ENCODE assay signal across 27 cellular contexts in the genomic region with DNA sequence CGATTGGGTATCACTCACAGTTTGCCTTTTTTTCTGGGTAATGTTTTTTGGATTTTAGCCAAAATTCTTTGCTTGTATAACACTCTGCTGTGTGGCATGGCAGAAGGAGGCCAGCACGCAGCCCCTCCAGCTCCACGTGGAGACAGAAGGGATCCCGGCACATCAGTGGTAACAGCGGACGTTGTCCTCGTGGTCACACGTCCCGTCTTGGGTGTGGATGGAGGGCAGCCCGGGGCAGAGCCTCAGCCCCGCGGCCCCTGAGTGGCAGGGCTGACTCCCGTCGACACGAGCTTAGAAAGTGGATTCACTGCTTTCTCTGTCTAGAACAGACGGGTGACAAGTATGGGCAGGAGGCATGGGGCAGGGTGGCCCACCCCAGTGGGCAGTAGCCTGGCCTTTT.
"Had no signal": no experiment of that assay in that cellular context is flagged by ENCODE, and none has a peak within 500 bp of the region (broad histone marks: within the 10 kb centered on the region; RNA-seq: fewer than 3 reads in every experiment).

No MANE protein-coding gene starts in this region.

- H3K36me3 Mint-ChIP-seq: activated naive CD8-positive, alpha-beta T cell treated with anti-CD3 and anti-CD28 coated beads for 36 hours; natural killer cell treated with Interleukin-12 subunit alpha and Interleukin-12 subunit beta and Interleukin-15 and Interleukin-18, amount 100 ng/mL, for 72 hours; type B pancreatic cell had no signal

- H3K27ac ChIP-seq: adrenal gland, ascending aorta, cardiac muscle cell, coronary artery, gastroesophageal sphincter, hepatocyte, neutrophil, ovary, right lobe of liver, WERI-Rb-1 had no signal

- H3K27me3 Mint-ChIP-seq: activated CD4-positive, alpha-beta memory T cell treated with anti-CD3 and anti-CD28 coated beads, Interleukin-2, amount 10 ng/mL, durations not matched to agents 7 days and 5 days; activated CD4-positive, alpha-beta T cell treated with anti-CD3 and anti-CD28 coated beads, Interleukin-2, amount 10 ng/mL, durations not matched to agents 24 days and 14 days; activated naive CD8-positive, alpha-beta T cell treated with anti-CD3 and anti-CD28 coated beads for 36 hours; brain; effector memory CD8-positive, alpha-beta T cell; natural killer cell treated with Interleukin-12 subunit alpha and Interleukin-12 subunit beta and Interleukin-15 and Interleukin-18, amount 100 ng/mL, for 72 hours; progenitor cell of endocrine pancreas; type B pancreatic cell had no signal

- DNase-seq: activated CD4-positive, alpha-beta memory T cell treated with anti-CD3 and anti-CD28 coated beads, Interleukin-2, amount 10 ng/mL, durations not matched to agents 7 days and 5 days; activated CD4-positive, alpha-beta T cell treated with anti-CD3 and anti-CD28 coated beads, Interleukin-2, amount 10 ng/mL, durations not matched to agents 24 days and 14 days; activated CD8-positive, alpha-beta memory T cell treated with anti-CD3 and anti-CD28 coated beads, Interleukin-2, amount 50 U/mL, for 48 hours; activated naive CD4-positive, alpha-beta T cell; activated naive CD8-positive, alpha-beta T cell treated with anti-CD3 and anti-CD28 coated beads for 36 hours; activated T-cell treated with anti-CD3 and anti-CD28 coated beads, Interleukin-2, amount 50 U/mL, for 48 hours; adrenal gland; effector memory CD8-positive, alpha-beta T cell; left cardiac atrium; left ventricle myocardium superior; ovary; right lobe of liver; stimulated activated CD4-positive, alpha-beta T cell treated with anti-CD3 and anti-CD28 coated beads, Interleukin-2, amount 100 ng/mL, for 48 hours; stimulated activated naive CD8-positive, alpha-beta T cell treated with anti-CD3 and anti-CD28 coated beads, Interleukin-15, Interleukin-2, amounts not matched to agents 100 U/mL and 50 U/mL, for 24 hours; WERI-Rb-1 had no signal

- H3K27ac Mint-ChIP-seq: activated CD4-positive, alpha-beta T cell treated with anti-CD3 and anti-CD28 coated beads, Interleukin-2, amount 10 ng/mL, durations not matched to agents 24 days and 14 days; activated naive CD8-positive, alpha-beta T cell treated with anti-CD3 and anti-CD28 coated beads for 36 hours; progenitor cell of endocrine pancreas; type B pancreatic cell had no signal

- H3K4me3 Mint-ChIP-seq: activated CD4-positive, alpha-beta memory T cell treated with anti-CD3 and anti-CD28 coated beads, Interleukin-2, amount 10 ng/mL, durations not matched to agents 7 days and 5 days; activated CD4-positive, alpha-beta T cell treated with anti-CD3 and anti-CD28 coated beads, Interleukin-2, amount 10 ng/mL, durations not matched to agents 24 days and 14 days; activated naive CD8-positive, alpha-beta T cell treated with anti-CD3 and anti-CD28 coated beads for 36 hours; brain; effector memory CD8-positive, alpha-beta T cell; natural killer cell treated with Interleukin-12 subunit alpha and Interleukin-12 subunit beta and Interleukin-15 and Interleukin-18, amount 100 ng/mL, for 72 hours; type B pancreatic cell had no signal

- ATAC-seq: activated CD4-positive, CD25-positive, alpha-beta regulatory T cell treated with anti-CD3 and anti-CD28 coated beads, Interleukin-2, amount 50 U/mL, for 24 hours; effector memory CD8-positive, alpha-beta T cell; gastroesophageal sphincter; left cardiac atrium; left ventricle myocardium superior; mucosa of descending colon; natural killer cell treated with Interleukin-12 subunit alpha and Interleukin-12 subunit beta and Interleukin-15 and Interleukin-18, amount 100 ng/mL, for 72 hours; right lobe of liver; stimulated activated naive CD8-positive, alpha-beta T cell treated with anti-CD3 and anti-CD28 coated beads, Interleukin-15, Interleukin-2, amounts not matched to agents 100 U/mL and 50 U/mL, for 24 hours had no signal

- H3K27me3 ChIP-seq: adrenal gland, ascending aorta, cardiac muscle cell, hepatocyte, ovary, right lobe of liver had no signal

- H3K4me1 ChIP-seq: adrenal gland, ascending aorta, right lobe of liver had no signal

- H3K9me3 Mint-ChIP-seq: activated CD4-positive, alpha-beta memory T cell treated with anti-CD3 and anti-CD28 coated beads, Interleukin-2, amount 10 ng/mL, durations not matched to agents 7 days and 5 days; activated CD4-positive, alpha-beta T cell treated with anti-CD3 and anti-CD28 coated beads, Interleukin-2, amount 10 ng/mL, durations not matched to agents 24 days and 14 days; activated naive CD8-positive, alpha-beta T cell treated with anti-CD3 and anti-CD28 coated beads for 36 hours; brain; effector memory CD8-positive, alpha-beta T cell; natural killer cell treated with Interleukin-12 subunit alpha and Interleukin-12 subunit beta and Interleukin-15 and Interleukin-18, amount 100 ng/mL, for 72 hours; type B pancreatic cell had no signal

- H3K36me3 ChIP-seq: adrenal gland, ovary, right lobe of liver had no signal

- H3K9me3 ChIP-seq: adrenal gland, ascending aorta, gastroesophageal sphincter, mucosa of descending colon, neutrophil, ovary, right lobe of liver had no signal

- H3K4me2 ChIP-seq: hepatocyte had no signal

- H3K4me3 ChIP-seq: adrenal gland, ascending aorta, cardiac muscle cell, coronary artery, gastroesophageal sphincter, hepatocyte, mucosa of descending colon, ovary, right lobe of liver had no signal
